Comparison of ENCODE assay signal across 1 cellular context in the genomic region with DNA sequence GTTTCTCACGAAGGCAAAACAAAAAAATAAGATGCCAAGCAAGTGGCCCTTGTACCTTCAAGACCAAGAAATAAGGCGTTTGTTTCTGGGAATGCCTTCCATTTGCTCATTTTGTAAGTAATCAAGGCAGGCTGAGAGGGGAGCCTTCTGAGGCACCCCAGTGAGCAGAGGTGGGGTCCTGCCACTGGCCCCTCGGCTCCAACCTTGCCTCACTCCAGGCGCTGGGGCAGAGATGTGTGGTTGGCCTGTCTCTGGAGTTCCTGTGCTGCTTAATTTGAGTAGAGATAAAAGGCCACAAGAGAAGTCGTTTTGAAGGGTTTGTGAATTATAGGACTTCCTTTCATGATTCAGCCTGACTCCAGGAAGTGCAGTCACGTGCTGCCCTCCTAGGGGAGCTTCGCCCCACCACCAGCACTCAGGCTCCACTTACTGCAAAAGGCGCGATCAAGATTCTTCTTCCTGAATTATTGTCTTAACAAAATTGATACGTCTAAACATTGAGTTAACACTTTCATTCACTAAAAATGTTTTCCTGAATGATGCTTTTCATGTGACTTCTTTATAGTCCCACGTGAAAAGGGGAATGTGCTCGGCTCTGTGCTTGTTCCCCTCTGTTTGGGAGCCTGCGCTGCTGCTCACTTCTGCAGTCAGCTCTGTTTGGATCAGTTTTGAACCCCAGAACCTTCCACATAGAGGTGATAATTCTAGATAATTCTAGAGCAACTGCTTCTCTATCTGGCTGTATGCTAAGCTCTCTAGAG.
TF ChIP-seq lines count a peak whose summit lies in the region.

No MANE protein-coding gene starts in this region.

TF ChIP-seq in K562, 482 proteins besides CTCF, POLR2A, EP300 and RAD21 (continued from another document and continues in another):
- TF ChIP-seq, protein P1, sequence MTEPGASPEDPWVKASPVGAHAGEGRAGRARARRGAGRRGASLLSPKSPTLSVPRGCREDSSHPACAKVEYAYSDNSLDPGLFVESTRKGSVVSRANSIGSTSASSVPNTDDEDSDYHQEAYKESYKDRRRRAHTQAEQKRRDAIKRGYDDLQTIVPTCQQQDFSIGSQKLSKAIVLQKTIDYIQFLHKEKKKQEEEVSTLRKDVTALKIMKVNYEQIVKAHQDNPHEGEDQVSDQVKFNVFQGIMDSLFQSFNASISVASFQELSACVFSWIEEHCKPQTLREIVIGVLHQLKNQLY (CRISPR knock-in tag; conservative IDR thresholded peaks at IDR 0.05): no peak
- TF ChIP-seq BRD9 (IDR thresholded peaks at IDR 0.05; ENCODE audit: low read depth, partially characterized antibody): no peak
- TF ChIP-seq HCFC1 (IDR thresholded peaks at IDR 0.05; ENCODE audit: low read depth, low read length): no peak
- peak; percentile 67; the same call in 1 of the 2 replicates for TF ChIP-seq FOSL1 (tag; conservative IDR thresholded peaks at IDR 0.05)
- no peak for TF ChIP-seq XRCC4 (IDR thresholded peaks at IDR 0.05; ENCODE audit: extremely low read depth, insufficient read depth, insufficient read length)
- TF ChIP-seq MYC (IDR thresholded peaks at IDR 0.05; ENCODE audit: low read depth, low read length): peak; percentile 43
- no peak for TF ChIP-seq MYC (CRISPR knock-in tag; IDR thresholded peaks at IDR 0.05; ENCODE audit: borderline replicate concordance, low read depth)
- TF ChIP-seq, protein P2, sequence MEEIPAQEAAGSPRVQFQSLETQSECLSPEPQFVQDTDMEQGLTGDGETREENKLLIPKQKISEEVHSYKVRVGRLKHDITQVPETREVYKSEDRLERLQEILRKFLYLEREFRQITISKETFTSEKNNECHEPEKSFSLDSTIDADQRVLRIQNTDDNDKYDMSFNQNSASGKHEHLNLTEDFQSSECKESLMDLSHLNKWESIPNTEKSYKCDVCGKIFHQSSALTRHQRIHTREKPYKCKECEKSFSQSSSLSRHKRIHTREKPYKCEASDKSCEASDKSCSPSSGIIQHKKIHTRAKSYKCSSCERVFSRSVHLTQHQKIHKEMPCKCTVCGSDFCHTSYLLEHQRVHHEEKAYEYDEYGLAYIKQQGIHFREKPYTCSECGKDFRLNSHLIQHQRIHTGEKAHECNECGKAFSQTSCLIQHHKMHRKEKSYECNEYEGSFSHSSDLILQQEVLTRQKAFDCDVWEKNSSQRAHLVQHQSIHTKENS (CRISPR knock-in tag; IDR thresholded peaks at IDR 0.05): no peak
- no peak for TF ChIP-seq CHD2 (IDR thresholded peaks at IDR 0.05; ENCODE audit: low read depth, low read length)
- TF ChIP-seq, protein P3, sequence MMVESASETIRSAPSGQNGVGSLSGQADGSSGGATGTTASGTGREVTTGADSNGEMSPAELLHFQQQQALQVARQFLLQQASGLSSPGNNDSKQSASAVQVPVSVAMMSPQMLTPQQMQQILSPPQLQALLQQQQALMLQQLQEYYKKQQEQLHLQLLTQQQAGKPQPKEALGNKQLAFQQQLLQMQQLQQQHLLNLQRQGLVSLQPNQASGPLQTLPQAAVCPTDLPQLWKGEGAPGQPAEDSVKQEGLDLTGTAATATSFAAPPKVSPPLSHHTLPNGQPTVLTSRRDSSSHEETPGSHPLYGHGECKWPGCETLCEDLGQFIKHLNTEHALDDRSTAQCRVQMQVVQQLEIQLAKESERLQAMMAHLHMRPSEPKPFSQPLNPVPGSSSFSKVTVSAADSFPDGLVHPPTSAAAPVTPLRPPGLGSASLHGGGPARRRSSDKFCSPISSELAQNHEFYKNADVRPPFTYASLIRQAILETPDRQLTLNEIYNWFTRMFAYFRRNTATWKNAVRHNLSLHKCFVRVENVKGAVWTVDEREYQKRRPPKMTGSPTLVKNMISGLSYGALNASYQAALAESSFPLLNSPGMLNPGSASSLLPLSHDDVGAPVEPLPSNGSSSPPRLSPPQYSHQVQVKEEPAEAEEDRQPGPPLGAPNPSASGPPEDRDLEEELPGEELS (CRISPR knock-in tag; IDR thresholded peaks at IDR 0.05; ENCODE audit: borderline replicate concordance): no peak
- TF ChIP-seq SP1 (CRISPR knock-in tag; IDR thresholded peaks at IDR 0.05): no peak
- no peak for TF ChIP-seq SP2 (IDR thresholded peaks at IDR 0.05; ENCODE audit: extremely low read depth, low read depth, low read length, poor library complexity, severe bottlenecking)
- TF ChIP-seq ZNF583 (CRISPR knock-in tag; IDR thresholded peaks at IDR 0.05): no peak
- TF ChIP-seq HDAC8 (tag; IDR thresholded peaks at IDR 0.05): no peak
- no peak for TF ChIP-seq CCAR2 (IDR thresholded peaks at IDR 0.05; ENCODE audit: low read depth, low read length)
- TF ChIP-seq HOXB6 (CRISPR knock-in tag; IDR thresholded peaks at IDR 0.05; ENCODE audit: borderline replicate concordance): no peak
- TF ChIP-seq IRF9 (tag; IDR thresholded peaks at IDR 0.05): no peak
- TF ChIP-seq JUND (IDR thresholded peaks at IDR 0.05; ENCODE audit: borderline replicate concordance, low read depth, low read length): peak; percentile 32; the same call in 1 of the 2 replicates
- peak; percentile 50; the same call in 1 of the 3 replicates for TF ChIP-seq JUND (tag; IDR thresholded peaks at IDR 0.05; ENCODE audit: borderline replicate concordance, low read depth, low read length)
- no peak for TF ChIP-seq PHB (CRISPR knock-in tag; IDR thresholded peaks at IDR 0.05)
- TF ChIP-seq RFX7 (CRISPR knock-in tag; IDR thresholded peaks at IDR 0.05): no peak
- TF ChIP-seq BDP1 (IDR thresholded peaks at IDR 0.05; ENCODE audit: insufficient read depth, insufficient read length): no peak
- TF ChIP-seq ETV6 (IDR thresholded peaks at IDR 0.05; ENCODE audit: borderline replicate concordance in 1 of 2, low read depth in 2 of 2, low read length in 1 of 2): peak; percentile 26 to 87; a peak in 2 of 4 replicates
- no peak for TF ChIP-seq ETV6 (CRISPR knock-in tag; IDR thresholded peaks at IDR 0.05; ENCODE audit: borderline replicate concordance)
- peak; percentile 46 for TF ChIP-seq CBFA2T2 (conservative IDR thresholded peaks at IDR 0.05)
- no peak for TF ChIP-seq ZNF445 (CRISPR knock-in tag; IDR thresholded peaks at IDR 0.05; ENCODE audit: low read depth)
- TF ChIP-seq SRF (CRISPR knock-in tag; IDR thresholded peaks at IDR 0.05): no peak
- TF ChIP-seq ZFX (CRISPR knock-in tag; IDR thresholded peaks at IDR 0.05): no peak
- TF ChIP-seq HINFP (tag; conservative IDR thresholded peaks at IDR 0.05; ENCODE audit: low read depth): no peak
- TF ChIP-seq, protein P4, sequence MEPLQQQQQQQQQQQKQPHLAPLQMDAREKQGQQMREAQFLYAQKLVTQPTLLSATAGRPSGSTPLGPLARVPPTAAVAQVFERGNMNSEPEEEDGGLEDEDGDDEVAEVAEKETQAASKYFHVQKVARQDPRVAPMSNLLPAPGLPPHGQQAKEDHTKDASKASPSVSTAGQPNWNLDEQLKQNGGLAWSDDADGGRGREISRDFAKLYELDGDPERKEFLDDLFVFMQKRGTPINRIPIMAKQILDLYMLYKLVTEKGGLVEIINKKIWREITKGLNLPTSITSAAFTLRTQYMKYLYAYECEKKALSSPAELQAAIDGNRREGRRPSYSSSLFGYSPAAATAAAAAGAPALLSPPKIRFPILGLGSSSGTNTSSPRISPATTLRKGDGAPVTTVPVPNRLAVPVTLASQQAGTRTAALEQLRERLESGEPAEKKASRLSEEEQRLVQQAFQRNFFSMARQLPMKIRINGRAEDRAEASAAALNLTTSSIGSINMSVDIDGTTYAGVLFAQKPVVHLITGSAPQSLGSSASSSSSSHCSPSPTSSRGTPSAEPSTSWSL (CRISPR knock-in tag; IDR thresholded peaks at IDR 0.05; ENCODE audit: borderline replicate concordance): no peak
- TF ChIP-seq RBBP5 (IDR thresholded peaks at IDR 0.05; ENCODE audit: borderline replicate concordance, insufficient read depth, low read length, poor library complexity, severe bottlenecking): no peak
- TF ChIP-seq ZNF76 (CRISPR knock-in tag; IDR thresholded peaks at IDR 0.05; ENCODE audit: borderline replicate concordance): no peak
- TF ChIP-seq KDM1A (IDR thresholded peaks at IDR 0.05): no peak
- TF ChIP-seq EHMT2 (IDR thresholded peaks at IDR 0.05): no peak
- no peak for TF ChIP-seq IFI16 (CRISPR knock-in tag; IDR thresholded peaks at IDR 0.05)
- TF ChIP-seq ZNF224 (CRISPR knock-in tag; IDR thresholded peaks at IDR 0.05): no peak
- TF ChIP-seq RNF2 (IDR thresholded peaks at IDR 0.05): 0 out of 2 replicates have a peak, but pooled peaks have one; percentile 37
- TF ChIP-seq, protein P5, sequence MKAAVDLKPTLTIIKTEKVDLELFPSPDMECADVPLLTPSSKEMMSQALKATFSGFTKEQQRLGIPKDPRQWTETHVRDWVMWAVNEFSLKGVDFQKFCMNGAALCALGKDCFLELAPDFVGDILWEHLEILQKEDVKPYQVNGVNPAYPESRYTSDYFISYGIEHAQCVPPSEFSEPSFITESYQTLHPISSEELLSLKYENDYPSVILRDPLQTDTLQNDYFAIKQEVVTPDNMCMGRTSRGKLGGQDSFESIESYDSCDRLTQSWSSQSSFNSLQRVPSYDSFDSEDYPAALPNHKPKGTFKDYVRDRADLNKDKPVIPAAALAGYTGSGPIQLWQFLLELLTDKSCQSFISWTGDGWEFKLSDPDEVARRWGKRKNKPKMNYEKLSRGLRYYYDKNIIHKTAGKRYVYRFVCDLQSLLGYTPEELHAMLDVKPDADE (conservative IDR thresholded peaks at IDR 0.05; ENCODE audit: control insufficient read depth, low read depth, low read length): no peak
- TF ChIP-seq ZFP1 (CRISPR knock-in tag; IDR thresholded peaks at IDR 0.05): no peak
- TF ChIP-seq ZNF707 (CRISPR knock-in tag; conservative IDR thresholded peaks at IDR 0.05): no peak
- TF ChIP-seq MCM7 (IDR thresholded peaks at IDR 0.05): no peak
- TF ChIP-seq ZNF57 (CRISPR knock-in tag; IDR thresholded peaks at IDR 0.05): no peak
- TF ChIP-seq, protein P6, sequence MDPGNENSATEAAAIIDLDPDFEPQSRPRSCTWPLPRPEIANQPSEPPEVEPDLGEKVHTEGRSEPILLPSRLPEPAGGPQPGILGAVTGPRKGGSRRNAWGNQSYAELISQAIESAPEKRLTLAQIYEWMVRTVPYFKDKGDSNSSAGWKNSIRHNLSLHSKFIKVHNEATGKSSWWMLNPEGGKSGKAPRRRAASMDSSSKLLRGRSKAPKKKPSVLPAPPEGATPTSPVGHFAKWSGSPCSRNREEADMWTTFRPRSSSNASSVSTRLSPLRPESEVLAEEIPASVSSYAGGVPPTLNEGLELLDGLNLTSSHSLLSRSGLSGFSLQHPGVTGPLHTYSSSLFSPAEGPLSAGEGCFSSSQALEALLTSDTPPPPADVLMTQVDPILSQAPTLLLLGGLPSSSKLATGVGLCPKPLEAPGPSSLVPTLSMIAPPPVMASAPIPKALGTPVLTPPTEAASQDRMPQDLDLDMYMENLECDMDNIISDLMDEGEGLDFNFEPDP (CRISPR knock-in tag; IDR thresholded peaks at IDR 0.05): no peak
- no peak for TF ChIP-seq PTTG1 (tag; IDR thresholded peaks at IDR 0.05; ENCODE audit: low read depth)
- TF ChIP-seq, protein P7, sequence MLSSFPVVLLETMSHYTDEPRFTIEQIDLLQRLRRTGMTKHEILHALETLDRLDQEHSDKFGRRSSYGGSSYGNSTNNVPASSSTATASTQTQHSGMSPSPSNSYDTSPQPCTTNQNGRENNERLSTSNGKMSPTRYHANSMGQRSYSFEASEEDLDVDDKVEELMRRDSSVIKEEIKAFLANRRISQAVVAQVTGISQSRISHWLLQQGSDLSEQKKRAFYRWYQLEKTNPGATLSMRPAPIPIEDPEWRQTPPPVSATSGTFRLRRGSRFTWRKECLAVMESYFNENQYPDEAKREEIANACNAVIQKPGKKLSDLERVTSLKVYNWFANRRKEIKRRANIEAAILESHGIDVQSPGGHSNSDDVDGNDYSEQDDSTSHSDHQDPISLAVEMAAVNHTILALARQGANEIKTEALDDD (IDR thresholded peaks at IDR 0.05): no peak
- TF ChIP-seq, protein P8, sequence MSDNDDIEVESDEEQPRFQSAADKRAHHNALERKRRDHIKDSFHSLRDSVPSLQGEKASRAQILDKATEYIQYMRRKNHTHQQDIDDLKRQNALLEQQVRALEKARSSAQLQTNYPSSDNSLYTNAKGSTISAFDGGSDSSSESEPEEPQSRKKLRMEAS (CRISPR knock-in tag; IDR thresholded peaks at IDR 0.05): peak; percentile 48; the same call in 1 of the 2 replicates
- peak; percentile 95 for TF ChIP-seq USF1 (CRISPR knock-in tag; IDR thresholded peaks at IDR 0.05)
- no peak for TF ChIP-seq ASH1L (IDR thresholded peaks at IDR 0.05; ENCODE audit: borderline replicate concordance, low read depth, partially characterized antibody)
- TF ChIP-seq NFATC3 (IDR thresholded peaks at IDR 0.05): no peak
- no peak for TF ChIP-seq KAT7 (CRISPR knock-in tag; IDR thresholded peaks at IDR 0.05; ENCODE audit: borderline replicate concordance)
- no peak for TF ChIP-seq ERF (CRISPR knock-in tag; IDR thresholded peaks at IDR 0.05)
- no peak for TF ChIP-seq POLR2AphosphoS2 (IDR thresholded peaks at IDR 0.05; ENCODE audit: low read length)
